18 cellular contexts compared by ENCODE assay signal in the genomic region with DNA sequence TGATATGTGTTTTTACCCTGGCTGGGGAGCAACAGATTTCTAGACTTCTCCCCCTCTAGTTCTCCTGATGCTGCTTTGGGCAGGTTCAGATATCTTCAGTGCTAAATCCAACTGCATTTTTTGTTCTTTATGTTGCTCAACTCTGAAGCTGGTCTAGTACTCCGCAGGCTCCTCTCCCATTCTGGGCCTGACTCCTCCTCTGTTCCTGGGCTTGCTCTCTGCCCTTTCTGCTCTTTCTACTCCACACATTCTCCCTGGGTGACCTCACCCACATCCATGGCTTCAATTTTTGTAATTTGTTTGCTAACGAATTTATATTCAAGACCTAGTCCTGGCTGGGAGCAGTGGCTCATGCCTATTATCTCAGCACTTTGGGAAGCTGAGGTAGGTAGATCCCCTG. TPM values are rescaled to one million over a fixed set of nuclear protein-coding genes. Genes with fewer than 3 reads are reported as not detected.
A peak's percentile ranks its signal among the peaks of the same experiment; 100 is the strongest.
DNase-seq lines count a peak whose midpoint lies in the region; ATAC-seq and TF ChIP-seq lines count a peak whose summit lies in the region.
"Had no signal": no experiment of that assay in that cellular context is flagged by ENCODE, and none has a peak within 500 bp of the region (broad histone marks: within the 10 kb centered on the region; RNA-seq: fewer than 3 reads in every experiment).

No MANE protein-coding gene starts in this region.

- H3K27me3 ChIP-seq in right atrium auricular region (no peaks in the 10 kb centered on the region), esophagus muscularis mucosa (no peaks in the 10 kb centered on the region), SJCRH30 (no peaks in the 10 kb centered on the region)
- H3K27me3 ChIP-seq: testis had no signal

- peak overlapping the region; percentile 94 for H3K27ac Mint-ChIP-seq in activated CD4-positive, alpha-beta memory T cell treated with anti-CD3 and anti-CD28 coated beads for 36 hours
- peak overlapping the region in 1 of 2 donors; percentile 44 for H3K27ac Mint-ChIP-seq in effector memory CD8-positive, alpha-beta T cell
- peak overlapping the region; percentile 82 to 91 for H3K27ac Mint-ChIP-seq in stimulated activated naive CD8-positive, alpha-beta T cell treated with anti-CD3 and anti-CD28 coated beads, Interleukin-15, amount 100 ng/mL, for 72 hours

- CTCF ChIA-PET in activated CD4-positive, alpha-beta memory T cell treated with anti-CD3 and anti-CD28 coated beads for 36 hours (lab: Charles Lee): interaction anchor here (1.2 kb wide), 1 partner anchor 21 kb away, joined by 3 read pairs; no protein-coding TSS in a partner anchor

- H3K9me3 ChIP-seq in right atrium auricular region (no peaks in the 10 kb centered on the region), esophagus muscularis mucosa (no peaks in the 10 kb centered on the region), SJCRH30 (replicated peaks) (no peaks in the 10 kb centered on the region)
- H3K9me3 ChIP-seq: lower lobe of right lung, testis had no signal

- DNase-seq in Right ventricle myocardium inferior (ENCODE audit: missing footprints) (no peak), right atrium auricular region (ENCODE audit: low spot score) (no peak), esophagus muscularis mucosa (ENCODE audit: extremely low spot score) (no peak), SJCRH30 (no peak)
- no peak for DNase-seq in activated CD4-positive, alpha-beta memory T cell treated with anti-CD3 and anti-CD28 coated beads for 36 hours
- no peak for DNase-seq in effector memory CD8-positive, alpha-beta T cell
- DNase-seq in stimulated activated naive CD8-positive, alpha-beta T cell treated with anti-CD3 and anti-CD28 coated beads, Interleukin-15, amount 100 ng/mL, for 72 hours: no peak
- DNase-seq in stimulated activated CD8-positive, alpha-beta memory T cell treated with anti-CD3 and anti-CD28 coated beads, Interleukin-4, amount 100 ng/mL, for 48 hours: no peak
- DNase-seq: aorta; lower lobe of right lung; NCI-H1105 treated with DMSO at 0.1 percent for 48 hours; NCI-H526 treated with DMSO at 0.1 percent for 48 hours; OCI-M1; SHP77 treated with DMSO at 0.1 percent for 48 hours; small intestine; stimulated activated CD4-positive, alpha-beta T cell treated with anti-CD3 and anti-CD28 coated beads, Interleukin-4, amount 100 ng/mL, for 4 hours; testis had no signal

- H3K36me3 Mint-ChIP-seq in activated CD4-positive, alpha-beta memory T cell treated with anti-CD3 and anti-CD28 coated beads for 36 hours: peaks cover 45% of the 10 kb centered on the region
- H3K36me3 Mint-ChIP-seq in effector memory CD8-positive, alpha-beta T cell (ENCODE audit: insufficient read depth): peaks cover 44% of the 10 kb centered on the region

- no peaks in the 10 kb centered on the region for H3K36me3 ChIP-seq in right atrium auricular region
- no peaks in the 10 kb centered on the region for H3K36me3 ChIP-seq in esophagus muscularis mucosa
- no peaks in the 10 kb centered on the region for H3K36me3 ChIP-seq in SJCRH30
- H3K36me3 ChIP-seq: lower lobe of right lung had no signal

- H3K27ac ChIP-seq in right atrium auricular region (no peak overlapping the region), esophagus muscularis mucosa (replicated peaks in 1 of 4) (no peak overlapping the region), SJCRH30 (no peak overlapping the region)
- H3K27ac ChIP-seq: lower lobe of right lung, testis had no signal

- ATAC-seq in Right ventricle myocardium inferior: peak; percentile 24
- ATAC-seq in effector memory CD8-positive, alpha-beta T cell (replicated peaks): no peak
- ATAC-seq in stimulated activated naive CD8-positive, alpha-beta T cell treated with anti-CD3 and anti-CD28 coated beads, Interleukin-15, amount 100 ng/mL, for 72 hours: no peak
- ATAC-seq: lower lobe of right lung had no signal

- 84% methylated on average over 2 of the region's 2 CpGs for WGBS in esophagus muscularis mucosa

- TF ChIP-seq CTCF in right atrium auricular region (IDR thresholded peaks at IDR 0.05): no peak
- TF ChIP-seq CTCF in esophagus muscularis mucosa (IDR thresholded peaks at IDR 0.05): no peak

- H3K4me3 ChIP-seq in right atrium auricular region: no peak overlapping the region
- no peak overlapping the region for H3K4me3 ChIP-seq in esophagus muscularis mucosa
- no peak overlapping the region for H3K4me3 ChIP-seq in SJCRH30
- H3K4me3 ChIP-seq: lower lobe of right lung, testis had no signal

- H3K4me1 Mint-ChIP-seq in activated CD4-positive, alpha-beta memory T cell treated with anti-CD3 and anti-CD28 coated beads for 36 hours (ENCODE audit: low read depth): peaks cover 84% of the 10 kb centered on the region
- H3K4me1 Mint-ChIP-seq in effector memory CD8-positive, alpha-beta T cell (ENCODE audit: low read depth in 2 of 2): peaks cover 72 to 90% of the 10 kb centered on the region in 2 donors
- H3K4me1 Mint-ChIP-seq in stimulated activated naive CD8-positive, alpha-beta T cell treated with anti-CD3 and anti-CD28 coated beads, Interleukin-15, amount 100 ng/mL, for 72 hours: peaks cover 87% of the 10 kb centered on the region

- peak overlapping the region; percentile 65 for H3K4me3 Mint-ChIP-seq in activated CD4-positive, alpha-beta memory T cell treated with anti-CD3 and anti-CD28 coated beads for 36 hours
- H3K4me3 Mint-ChIP-seq in effector memory CD8-positive, alpha-beta T cell: peak overlapping the region; percentile 97 to 99
- peak overlapping the region; percentile 58 to 66 for H3K4me3 Mint-ChIP-seq in stimulated activated naive CD8-positive, alpha-beta T cell treated with anti-CD3 and anti-CD28 coated beads, Interleukin-15, amount 100 ng/mL, for 72 hours

- no peaks in the 10 kb centered on the region for H3K9me3 Mint-ChIP-seq in activated CD4-positive, alpha-beta memory T cell treated with anti-CD3 and anti-CD28 coated beads for 36 hours
- no peaks in the 10 kb centered on the region for H3K9me3 Mint-ChIP-seq in effector memory CD8-positive, alpha-beta T cell
- H3K9me3 Mint-ChIP-seq in stimulated activated naive CD8-positive, alpha-beta T cell treated with anti-CD3 and anti-CD28 coated beads, Interleukin-15, amount 100 ng/mL, for 72 hours: no peaks in the 10 kb centered on the region

- intact Hi-C loops in Right ventricle myocardium inferior (cut with DNase I) (no loop called here), esophagus muscularis mucosa (cut with DNase I) (no loop called here)
- intact Hi-C loops in activated CD4-positive, alpha-beta memory T cell treated with anti-CD3 and anti-CD28 coated beads for 36 hours (cut with micrococcal nuclease): no loop called here

- TF ChIP-seq POLR2A in esophagus muscularis mucosa (IDR thresholded peaks at IDR 0.05; ENCODE audit: low read depth): no peak

- TF ChIP-seq EP300 in esophagus muscularis mucosa (IDR thresholded peaks at IDR 0.05): no peak

- H3K27me3 Mint-ChIP-seq in activated CD4-positive, alpha-beta memory T cell treated with anti-CD3 and anti-CD28 coated beads for 36 hours: no peaks in the 10 kb centered on the region
- no peaks in the 10 kb centered on the region for H3K27me3 Mint-ChIP-seq in effector memory CD8-positive, alpha-beta T cell
- no peaks in the 10 kb centered on the region for H3K27me3 Mint-ChIP-seq in stimulated activated naive CD8-positive, alpha-beta T cell treated with anti-CD3 and anti-CD28 coated beads, Interleukin-15, amount 100 ng/mL, for 72 hours

- POLR2A ChIA-PET in activated CD4-positive, alpha-beta memory T cell treated with anti-CD3 and anti-CD28 coated beads for 36 hours (lab: Charles Lee): interaction anchor here (0.9 to 5.5 kb wide), 6 partner anchors 22 to 104 kb away, joined by 3 to 27 read pairs (median 4); no protein-coding TSS in a partner anchor

- H3K4me1 ChIP-seq in right atrium auricular region (peaks cover 0 to 56% of the 10 kb centered on the region in 2 donors), esophagus muscularis mucosa (peaks cover 6 to 15% (median 14%) of the 10 kb centered on the region in 4 donors), SJCRH30 (peaks cover 10% of the 10 kb centered on the region)

RNA-seq across cellular contexts. Expression of gene FYN, which starts 6.4 kb away (rescaled TPM):
- 50.4 TPM for total RNA-seq in Right ventricle myocardium inferior
- 10 to 100 TPM; 78.9 to 98.7 TPM for total RNA-seq in right atrium auricular region
- total RNA-seq in activated CD4-positive, alpha-beta memory T cell treated with anti-CD3 and anti-CD28 coated beads for 36 hours: 100 to 1,000 TPM; 353 to 365 TPM
- 10 to 100 TPM; 37.8 to 65.8 (median 53.8) TPM for total RNA-seq in esophagus muscularis mucosa
- 57.1 and 67.1 TPM in 2 replicates for total RNA-seq in SJCRH30 (2014; rRNA removed; shearing (Covaris generic))
- total RNA-seq: G401 had no signal
